Comparison of ENCODE assay signal across 13 cellular contexts in genomic region chr10:14478201-14478600, GRCh38.
"Had no signal": no experiment of that assay in that cellular context is flagged by ENCODE, and none has a peak within 500 bp of the region (broad histone marks: within the 10 kb centered on the region; RNA-seq: fewer than 3 reads in every experiment).

No MANE protein-coding gene starts in this region.

- H3K27ac Mint-ChIP-seq: activated CD4-positive, alpha-beta memory T cell treated with anti-CD3 and anti-CD28 coated beads for 36 hours; activated naive CD8-positive, alpha-beta T cell treated with anti-CD3 and anti-CD28 coated beads, Interleukin-2, amount 50 U/mL, for 24 hours; activated T-cell treated with anti-CD3 and anti-CD28 coated beads, Interleukin-2, amount 50 U/mL, for 72 hours; natural killer cell treated with Interleukin-12 subunit alpha and Interleukin-12 subunit beta and Interleukin-15 and Interleukin-18, amount 100 ng/mL, for 72 hours had no signal

- H3K4me1 Mint-ChIP-seq: activated naive CD8-positive, alpha-beta T cell treated with anti-CD3 and anti-CD28 coated beads, Interleukin-2, amount 50 U/mL, for 24 hours had no signal

- H3K9me3 Mint-ChIP-seq: activated CD4-positive, alpha-beta memory T cell treated with anti-CD3 and anti-CD28 coated beads for 36 hours; activated naive CD8-positive, alpha-beta T cell treated with anti-CD3 and anti-CD28 coated beads, Interleukin-2, amount 50 U/mL, for 24 hours; activated T-cell treated with anti-CD3 and anti-CD28 coated beads, Interleukin-2, amount 50 U/mL, for 72 hours; natural killer cell treated with Interleukin-12 subunit alpha and Interleukin-12 subunit beta and Interleukin-15 and Interleukin-18, amount 100 ng/mL, for 72 hours had no signal

- H3K9me3 ChIP-seq: ascending aorta, ovary, stomach, thoracic aorta had no signal

- ATAC-seq: activated naive CD8-positive, alpha-beta T cell treated with anti-CD3 and anti-CD28 coated beads, Interleukin-2, amount 50 U/mL, for 24 hours had no signal

- H3K27me3 ChIP-seq: ascending aorta, ovary, stomach had no signal

- DNase-seq: activated CD4-positive, CD25-positive, alpha-beta regulatory T cell treated with anti-CD3 and anti-CD28 coated beads, Interleukin-2, amount 50 U/mL, for 72 hours; activated naive CD8-positive, alpha-beta T cell treated with anti-CD3 and anti-CD28 coated beads, Interleukin-2, amount 50 U/mL, for 24 hours; cortex of kidney; effector CD8-positive, alpha-beta T cell; stimulated activated CD4-positive, alpha-beta T cell treated with anti-CD3 and anti-CD28 coated beads, Interleukin-4, amount 100 ng/mL, for 4 hours had no signal

- H3K36me3 Mint-ChIP-seq: activated CD4-positive, alpha-beta memory T cell treated with anti-CD3 and anti-CD28 coated beads for 36 hours; natural killer cell treated with Interleukin-12 subunit alpha and Interleukin-12 subunit beta and Interleukin-15 and Interleukin-18, amount 100 ng/mL, for 72 hours had no signal

- H3K4me3 ChIP-seq: ascending aorta, lung, ovary, stomach, thoracic aorta had no signal

- H3K4me1 ChIP-seq: ascending aorta had no signal

- H3K4me3 Mint-ChIP-seq: activated CD4-positive, alpha-beta memory T cell treated with anti-CD3 and anti-CD28 coated beads for 36 hours; activated naive CD8-positive, alpha-beta T cell treated with anti-CD3 and anti-CD28 coated beads, Interleukin-2, amount 50 U/mL, for 24 hours; activated T-cell treated with anti-CD3 and anti-CD28 coated beads, Interleukin-2, amount 50 U/mL, for 72 hours; natural killer cell treated with Interleukin-12 subunit alpha and Interleukin-12 subunit beta and Interleukin-15 and Interleukin-18, amount 100 ng/mL, for 72 hours had no signal

- H3K36me3 ChIP-seq: ascending aorta, ovary, stomach, thoracic aorta had no signal

- H3K27ac ChIP-seq: ascending aorta, ovary, stomach, thoracic aorta had no signal
